Comparison of ENCODE assay signal across 8 cellular contexts in genomic region chr5:91499943-91500531, GRCh38.
DNase-seq lines count a peak whose midpoint lies in the region; ATAC-seq and TF ChIP-seq lines count a peak whose summit lies in the region.

No MANE protein-coding gene starts in this region.

- no peaks in the 10 kb centered on the region for H3K9me2 ChIP-seq in PC-9 (ENCODE audit: insufficient read depth)

- H3K27ac ChIP-seq in PC-9 = no peak overlapping the region

- no peaks in the 10 kb centered on the region for H4K20me1 ChIP-seq in PC-9 (ENCODE audit: insufficient read depth)

- H3K4me3 Mint-ChIP-seq in endothelial cell (ENCODE audit: unreplicated experiment) (no peak overlapping the region), osteocyte (ENCODE audit: unreplicated experiment) (no peak overlapping the region)
- H3K4me3 Mint-ChIP-seq in activated CD4-positive, alpha-beta memory T cell treated with anti-CD3 and anti-CD28 coated beads for 36 hours = no peak overlapping the region

- H3K4me3 ChIP-seq in BJ (ENCODE audit: low read depth, low read length) (no peak overlapping the region), PC-9 (no peak overlapping the region)

- TF ChIP-seq CTCF in BJ (IDR thresholded peaks at IDR 0.05; ENCODE audit: insufficient read depth, low read depth, low read length) (peak; percentile 56), PC-9 (conservative IDR thresholded peaks at IDR 0.05) (peak; percentile 79), endothelial cell (IDR thresholded peaks at IDR 0.05; ENCODE audit: unreplicated experiment) (peak; percentile 68), osteocyte (IDR thresholded peaks at IDR 0.05) (peak; percentile 78)

- no peaks in the 10 kb centered on the region for H3K9me3 ChIP-seq in PC-9 (ENCODE audit: insufficient read depth, low read depth)

- no TSS peak for BruUV-seq in PC-9 (replicated peaks; lab: Mats Ljungman, UMichigan)

- DNase-seq in BJ (ENCODE audit: low read depth) (no peak), PC-9 (peak in 1 of 2 experiments; percentile 41), endothelial cell (ENCODE audit: low spot score) (no peak), osteocyte (ENCODE audit: extremely low spot score, unreplicated experiment) (no peak)
- DNase-seq in activated CD4-positive, alpha-beta memory T cell treated with anti-CD3 and anti-CD28 coated beads for 36 hours = no peak
- no peak for DNase-seq in activated CD4-positive, alpha-beta T cell treated with anti-CD3 and anti-CD28 coated beads, Interleukin-2, amount 50 U/mL, for 1 hour

- intact Hi-C loops in PC-9 (cut with micrococcal nuclease; ENCODE audit: unreplicated experiment) = loop anchor here (5.0 kb wide), 1 partner anchor 807 kb away; no protein-coding TSS in a partner anchor
- intact Hi-C loops in activated CD4-positive, alpha-beta memory T cell treated with anti-CD3 and anti-CD28 coated beads for 36 hours (cut with micrococcal nuclease) = loop anchor here (1.0 to 5.0 kb wide), 2 partner anchors 141 to 427 kb away; no protein-coding TSS in a partner anchor

- ATAC-seq in GM18511 (IDR thresholded peaks at IDR 0.05; ENCODE audit: unreplicated experiment) (peak; percentile 69), HG03521 (IDR thresholded peaks at IDR 0.05; ENCODE audit: unreplicated experiment) (peak; percentile 60)

- no peaks in the 10 kb centered on the region for H3K4me1 Mint-ChIP-seq in endothelial cell (ENCODE audit: unreplicated experiment)
- peaks cover 25% of the 10 kb centered on the region for H3K4me1 Mint-ChIP-seq in osteocyte (ENCODE audit: unreplicated experiment)
- no peaks in the 10 kb centered on the region for H3K4me1 Mint-ChIP-seq in activated CD4-positive, alpha-beta memory T cell treated with anti-CD3 and anti-CD28 coated beads for 36 hours (ENCODE audit: low read depth)

- CTCF ChIA-PET in BJ (lab: Yijun Ruan, JAX) = interaction anchor here (0.6 to 2.6 kb wide), 4 partner anchors 10 to 633 kb away, joined by 3 to 11 read pairs (median 5); no protein-coding TSS in a partner anchor
- CTCF ChIA-PET in PC-9 (lab: Charles Lee) = no interaction called here
- CTCF ChIA-PET in activated CD4-positive, alpha-beta memory T cell treated with anti-CD3 and anti-CD28 coated beads for 36 hours (lab: Charles Lee) = interaction anchor here (1.2 to 3.8 kb wide), 4 partner anchors 14 to 141 kb away, joined by 3 to 26 read pairs (median 6); no protein-coding TSS in a partner anchor

- H3K4me2 ChIP-seq in PC-9 = no peak overlapping the region

- POLR2A ChIA-PET in BJ (lab: Charles Lee) = no interaction called here
- POLR2A ChIA-PET in PC-9 (lab: Charles Lee; ENCODE audit: unreplicated experiment) = no interaction called here
- POLR2A ChIA-PET in activated CD4-positive, alpha-beta memory T cell treated with anti-CD3 and anti-CD28 coated beads for 36 hours (lab: Charles Lee) = no interaction called here

- H3K36me3 Mint-ChIP-seq in endothelial cell (ENCODE audit: low read depth, unreplicated experiment) (no peaks in the 10 kb centered on the region), osteocyte (ENCODE audit: unreplicated experiment) (no peaks in the 10 kb centered on the region)
- H3K36me3 Mint-ChIP-seq in activated CD4-positive, alpha-beta memory T cell treated with anti-CD3 and anti-CD28 coated beads for 36 hours = no peaks in the 10 kb centered on the region

- H3K27ac Mint-ChIP-seq in endothelial cell (ENCODE audit: unreplicated experiment) (no peak overlapping the region), osteocyte (ENCODE audit: unreplicated experiment) (no peak overlapping the region)
- H3K27ac Mint-ChIP-seq in activated CD4-positive, alpha-beta memory T cell treated with anti-CD3 and anti-CD28 coated beads for 36 hours = no peak overlapping the region

- no peaks in the 10 kb centered on the region for H3K36me3 ChIP-seq in BJ (ENCODE audit: control insufficient read depth, insufficient read depth, low read length)
- H3K36me3 ChIP-seq in PC-9 (ENCODE audit: low read depth) = no peaks in the 10 kb centered on the region

- H3K27me3 ChIP-seq in BJ (ENCODE audit: control insufficient read depth, insufficient read depth, low read length) = peaks cover 1% of the 10 kb centered on the region; the same call in 1 of the 2 replicates
- H3K27me3 ChIP-seq in PC-9 (ENCODE audit: insufficient read depth, low read depth) = no peaks in the 10 kb centered on the region

- no peak overlapping the region for H2AFZ ChIP-seq in PC-9

- no peaks in the 10 kb centered on the region for H3K27me3 Mint-ChIP-seq in endothelial cell (ENCODE audit: unreplicated experiment)
- H3K27me3 Mint-ChIP-seq in osteocyte (ENCODE audit: unreplicated experiment) = no peaks in the 10 kb centered on the region
- no peaks in the 10 kb centered on the region for H3K27me3 Mint-ChIP-seq in activated CD4-positive, alpha-beta memory T cell treated with anti-CD3 and anti-CD28 coated beads for 36 hours

- H3K9me3 Mint-ChIP-seq in endothelial cell (ENCODE audit: unreplicated experiment) (no peaks in the 10 kb centered on the region), osteocyte (ENCODE audit: unreplicated experiment) (no peaks in the 10 kb centered on the region)
- H3K9me3 Mint-ChIP-seq in activated CD4-positive, alpha-beta memory T cell treated with anti-CD3 and anti-CD28 coated beads for 36 hours = no peaks in the 10 kb centered on the region

- H3F3A ChIP-seq in PC-9 (ENCODE audit: insufficient read depth, low read depth) = no peaks in the 10 kb centered on the region

- no peaks in the 10 kb centered on the region for H3K79me2 ChIP-seq in PC-9 (ENCODE audit: low read depth)

- H3K4me1 ChIP-seq in PC-9 (replicated peaks; ENCODE audit: insufficient read depth) = no peaks in the 10 kb centered on the region
